In genomic region chr18:6363216-6363615, GRCh38 we compare ENCODE assay signal across 15 cellular contexts. TPM values are rescaled to one million over a fixed set of nuclear protein-coding genes. Genes with fewer than 3 reads are reported as not detected.
DNase-seq lines count a peak whose midpoint lies in the region; ATAC-seq, FAIRE-seq and TF ChIP-seq lines count a peak whose summit lies in the region.
"Had no signal": no experiment of that assay in that cellular context is flagged by ENCODE, and none has a peak within 500 bp of the region (broad histone marks: within the 10 kb centered on the region; RNA-seq: fewer than 3 reads in every experiment).

No MANE protein-coding gene starts in this region.

- no peak overlapping the region for H3K4me3 Mint-ChIP-seq in MCF 10A (ENCODE audit: unreplicated experiment)
- H3K4me3 Mint-ChIP-seq: stimulated activated naive CD8-positive, alpha-beta T cell treated with anti-CD3 and anti-CD28 coated beads, Interleukin-15, Interleukin-2, amounts not matched to agents 100 ng/mL and 50 ng/mL, for 24 hours had no signal

- no peak for TF ChIP-seq CTCF in A549 (IDR thresholded peaks at IDR 0.05)
- TF ChIP-seq CTCF in HEK293 (tag by site-specific recombination; IDR thresholded peaks at IDR 0.05): no peak
- no peak for TF ChIP-seq CTCF in MCF 10A (IDR thresholded peaks at IDR 0.05; ENCODE audit: unreplicated experiment)
- TF ChIP-seq CTCF in heart right ventricle (IDR thresholded peaks at IDR 0.05): no peak

- intact Hi-C loops in MCF 10A (cut with micrococcal nuclease) (no loop called here), Right ventricle myocardium inferior (cut with DNase I) (no loop called here), heart right ventricle (cut with DNase I) (no loop called here)

- H3K27me3 Mint-ChIP-seq in MCF 10A (ENCODE audit: insufficient read depth, unreplicated experiment): peaks cover 28% of the 10 kb centered on the region
- H3K27me3 Mint-ChIP-seq: stimulated activated naive CD8-positive, alpha-beta T cell treated with anti-CD3 and anti-CD28 coated beads, Interleukin-15, Interleukin-2, amounts not matched to agents 100 ng/mL and 50 ng/mL, for 24 hours had no signal

- H3K36me3 ChIP-seq in HEK293 (ENCODE audit: control insufficient read depth in 2 of 2, insufficient read depth in 1 of 2, low read length in 2 of 2): no peaks in the 10 kb centered on the region
- no peaks in the 10 kb centered on the region for H3K36me3 ChIP-seq in heart right ventricle

- no peak overlapping the region for H3K27ac Mint-ChIP-seq in MCF 10A (ENCODE audit: low read depth, unreplicated experiment)
- H3K27ac Mint-ChIP-seq: stimulated activated naive CD8-positive, alpha-beta T cell treated with anti-CD3 and anti-CD28 coated beads, Interleukin-15, Interleukin-2, amounts not matched to agents 100 ng/mL and 50 ng/mL, for 24 hours had no signal

- CTCF ChIA-PET in A549 (lab: Yijun Ruan, JAX): no interaction called here
- CTCF ChIA-PET in HEK293 (lab: Yijun Ruan, JAX): no interaction called here
- CTCF ChIA-PET in MCF 10A (lab: Yijun Ruan, JAX): no interaction called here

- no peak for DNase-seq in A549 (ENCODE audit: low read depth in 1 of 2, low spot score in 1 of 2)
- no peak for DNase-seq in MCF 10A (ENCODE audit: unreplicated experiment)
- DNase-seq in DMS 273 treated with DMSO at 0.1 percent for 48 hours (lab: John Stamatoyannopoulos, UW): no peak
- no peak for DNase-seq in Right ventricle myocardium inferior (ENCODE audit: missing footprints)
- DNase-seq in heart right ventricle: no peak
- DNase-seq: NCI-H748 treated with DMSO at 0.1 percent for 48 hours; stimulated activated CD4-positive, alpha-beta T cell treated with anti-CD3 and anti-CD28 coated beads, Interleukin-12 subunit alpha, Interleukin-12 subunit beta, amount 100 ng/mL, for 4 hours had no signal

- H3K4me3 ChIP-seq in A549 (peak overlapping the region; percentile 24; the same call in 2 of the 3 replicates), HEK293 (ENCODE audit: low read depth, low read length) (no peak overlapping the region), heart right ventricle (no peak overlapping the region)

- WGBS in A549 (ENCODE audit: missing lambda C conversion rate): 15% methylated on average over 7 of the region's 7 CpGs
- WGBS in heart right ventricle, 2 donors: 79 to 80% methylated on average over 7 of the region's 7 CpGs

- POLR2A ChIA-PET in A549 (lab: Yijun Ruan, JAX): no interaction called here
- POLR2A ChIA-PET in HEK293 (lab: Yijun Ruan, JAX): no interaction called here
- POLR2A ChIA-PET in MCF 10A (lab: Yijun Ruan, JAX): no interaction called here

- no TSS peak for BruUV-seq in MCF 10A (replicated peaks; lab: Mats Ljungman, UMichigan)

- H3K36me3 Mint-ChIP-seq in MCF 10A (ENCODE audit: insufficient read depth, unreplicated experiment): no peaks in the 10 kb centered on the region

- no peaks in the 10 kb centered on the region for H3K4me1 Mint-ChIP-seq in MCF 10A (ENCODE audit: insufficient read depth, unreplicated experiment)

- TF ChIP-seq POLR2A in A549 (IDR thresholded peaks at IDR 0.05; ENCODE audit: low read length): no peak

- no peak for TF ChIP-seq RAD21 in A549 (conservative IDR thresholded peaks at IDR 0.05 in 1 of 2, IDR thresholded peaks at IDR 0.05 in 1 of 2)

- no peaks in the 10 kb centered on the region for H3K9me3 ChIP-seq in A549
- H3K9me3 ChIP-seq in HEK293 (ENCODE audit: control insufficient read depth, insufficient read depth, low read depth, low read length): no peaks in the 10 kb centered on the region
- H3K9me3 ChIP-seq in heart right ventricle: no peaks in the 10 kb centered on the region

- no peaks in the 10 kb centered on the region for H3K9me3 Mint-ChIP-seq in MCF 10A (ENCODE audit: unreplicated experiment)
- H3K9me3 Mint-ChIP-seq: stimulated activated naive CD8-positive, alpha-beta T cell treated with anti-CD3 and anti-CD28 coated beads, Interleukin-15, Interleukin-2, amounts not matched to agents 100 ng/mL and 50 ng/mL, for 24 hours had no signal

- H3K27me3 ChIP-seq in heart right ventricle: no peaks in the 10 kb centered on the region

- H3K27ac ChIP-seq in A549 (no peak overlapping the region), HEK293 (ENCODE audit: extremely low read depth, low read depth, low read length) (0 out of 2 replicates have a peak overlapping the region, but pooled peaks have one; percentile 16), heart right ventricle (no peak overlapping the region)

- no peak for FAIRE-seq in A549 (lab: Jason Lieb, UNC)
- FAIRE-seq: astrocyte, endometrium had no signal

- peak overlapping the region; percentile 54 for H3K4me2 ChIP-seq in A549

- no peak for TF ChIP-seq EP300 in A549 (IDR thresholded peaks at IDR 0.05)

- ATAC-seq in A549 (no peak), GM18873 (IDR thresholded peaks at IDR 0.05; ENCODE audit: low FRiP score, unreplicated experiment) (peak; percentile 69), HG03442 (IDR thresholded peaks at IDR 0.05; ENCODE audit: unreplicated experiment) (peak; percentile 82), Right ventricle myocardium inferior (no peak), heart right ventricle (no peak)

- H3K4me1 ChIP-seq in A549 (no peaks in the 10 kb centered on the region), HEK293 (ENCODE audit: control insufficient read depth, insufficient read depth, low read length) (peaks cover 42% of the 10 kb centered on the region), heart right ventricle (no peaks in the 10 kb centered on the region)

TF ChIP-seq in A549, 52 proteins besides CTCF, POLR2A, EP300 and RAD21 (continues in another document):
- TF ChIP-seq, protein P1, sequence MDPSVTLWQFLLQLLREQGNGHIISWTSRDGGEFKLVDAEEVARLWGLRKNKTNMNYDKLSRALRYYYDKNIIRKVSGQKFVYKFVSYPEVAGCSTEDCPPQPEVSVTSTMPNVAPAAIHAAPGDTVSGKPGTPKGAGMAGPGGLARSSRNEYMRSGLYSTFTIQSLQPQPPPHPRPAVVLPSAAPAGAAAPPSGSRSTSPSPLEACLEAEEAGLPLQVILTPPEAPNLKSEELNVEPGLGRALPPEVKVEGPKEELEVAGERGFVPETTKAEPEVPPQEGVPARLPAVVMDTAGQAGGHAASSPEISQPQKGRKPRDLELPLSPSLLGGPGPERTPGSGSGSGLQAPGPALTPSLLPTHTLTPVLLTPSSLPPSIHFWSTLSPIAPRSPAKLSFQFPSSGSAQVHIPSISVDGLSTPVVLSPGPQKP (IDR thresholded peaks at IDR 0.05; ENCODE audit: low read depth, low read length): no peak
- no peak for TF ChIP-seq SREBF2 (IDR thresholded peaks at IDR 0.05)
- TF ChIP-seq, protein P2, sequence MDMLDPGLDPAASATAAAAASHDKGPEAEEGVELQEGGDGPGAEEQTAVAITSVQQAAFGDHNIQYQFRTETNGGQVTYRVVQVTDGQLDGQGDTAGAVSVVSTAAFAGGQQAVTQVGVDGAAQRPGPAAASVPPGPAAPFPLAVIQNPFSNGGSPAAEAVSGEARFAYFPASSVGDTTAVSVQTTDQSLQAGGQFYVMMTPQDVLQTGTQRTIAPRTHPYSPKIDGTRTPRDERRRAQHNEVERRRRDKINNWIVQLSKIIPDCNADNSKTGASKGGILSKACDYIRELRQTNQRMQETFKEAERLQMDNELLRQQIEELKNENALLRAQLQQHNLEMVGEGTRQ (IDR thresholded peaks at IDR 0.05): no peak
- TF ChIP-seq SMC3 (IDR thresholded peaks at IDR 0.05): no peak
- no peak for TF ChIP-seq RCOR1 (IDR thresholded peaks at IDR 0.05; ENCODE audit: low read depth, low read length)
- no peak for TF ChIP-seq FOSB (CRISPR knock-in tag; IDR thresholded peaks at IDR 0.05)
- no peak for TF ChIP-seq FOXS1 (CRISPR knock-in tag; IDR thresholded peaks at IDR 0.05)
- TF ChIP-seq RARB (CRISPR knock-in tag; IDR thresholded peaks at IDR 0.05): no peak
- TF ChIP-seq NR3C1 (IDR thresholded peaks at IDR 0.05): no peak

TF ChIP-seq in HEK293, 187 proteins besides CTCF, POLR2A, EP300 and RAD21:
- TF ChIP-seq, protein P3, sequence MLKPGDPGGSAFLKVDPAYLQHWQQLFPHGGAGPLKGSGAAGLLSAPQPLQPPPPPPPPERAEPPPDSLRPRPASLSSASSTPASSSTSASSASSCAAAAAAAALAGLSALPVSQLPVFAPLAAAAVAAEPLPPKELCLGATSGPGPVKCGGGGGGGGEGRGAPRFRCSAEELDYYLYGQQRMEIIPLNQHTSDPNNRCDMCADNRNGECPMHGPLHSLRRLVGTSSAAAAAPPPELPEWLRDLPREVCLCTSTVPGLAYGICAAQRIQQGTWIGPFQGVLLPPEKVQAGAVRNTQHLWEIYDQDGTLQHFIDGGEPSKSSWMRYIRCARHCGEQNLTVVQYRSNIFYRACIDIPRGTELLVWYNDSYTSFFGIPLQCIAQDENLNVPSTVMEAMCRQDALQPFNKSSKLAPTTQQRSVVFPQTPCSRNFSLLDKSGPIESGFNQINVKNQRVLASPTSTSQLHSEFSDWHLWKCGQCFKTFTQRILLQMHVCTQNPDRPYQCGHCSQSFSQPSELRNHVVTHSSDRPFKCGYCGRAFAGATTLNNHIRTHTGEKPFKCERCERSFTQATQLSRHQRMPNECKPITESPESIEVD (tag by site-specific recombination; IDR thresholded peaks at IDR 0.05): peak; percentile 75
- TF ChIP-seq ZIC2 (tag by site-specific recombination; IDR thresholded peaks at IDR 0.05) (no peak), ZNF146 (tag by site-specific recombination; IDR thresholded peaks at IDR 0.05) (no peak), ZNF658 (tag by site-specific recombination; IDR thresholded peaks at IDR 0.05) (no peak), ZXDB (tag by site-specific recombination; IDR thresholded peaks at IDR 0.05) (peak; percentile 91)
TF ChIP-seq in HEK293: peak in this region for 2.

RNA-seq across cellular contexts. Expression of gene L3MBTL4, which starts 51.5 kb away (rescaled TPM):
- polyA plus RNA-seq in A549 (2011; rRNA removed) (0.06 TPM in 1 of 2 replicates, not detected in the other), A549 (2017; fragmentation: RNase III; extraction: RNeasy Plus Mini Kit Qiagen cat#74134 plus additional on column Dnase treatment) (0.03 TPM in 1 of 3 replicates, not detected in the others), heart right ventricle (under 1 TPM; 0.54 to 0.95 TPM)
- not detected in 2 replicates for polyA plus RNA-seq in A549 (2012; cell fraction: cytosol; rRNA removed)
- polyA plus RNA-seq in A549 (2012; cell fraction: nucleus; rRNA removed): not detected in 2 replicates
- not detected in 2 replicates for polyA minus RNA-seq in A549 (2011; rRNA and poly(A)+ RNA removed)
- total RNA-seq in MCF 10A (2022) (not detected in 2 replicates), Right ventricle myocardium inferior (1.1 TPM), heart right ventricle (1 to 10 TPM in 8 of 10 donors, under 1 TPM in 2; 0.79 to 3.2 (median 1.6) TPM)
- total RNA-seq: G401, myocyte had no signal

Comparison
In these comparisons a context has a peak if more than half of its experiments do, and no peak if none do; other contexts are left out.
1. ATAC-seq: peak in GM18873 (single experiment) and HG03442 (single experiment); none in A549 (0 of 2), Right ventricle myocardium inferior (single experiment) and heart right ventricle (0 of 8).